ENCODE assay signal across 16 cellular contexts in genomic region chr5:109805472-109805871, GRCh38.
DNase-seq lines count a peak whose midpoint lies in the region; ATAC-seq and TF ChIP-seq lines count a peak whose summit lies in the region.
"Had no signal": no experiment of that assay in that cellular context is flagged by ENCODE, and none has a peak within 500 bp of the region (broad histone marks: within the 10 kb centered on the region; RNA-seq: fewer than 3 reads in every experiment).

No MANE protein-coding gene starts in this region.

- H3K9me3 ChIP-seq in ascending aorta (no peaks in the 10 kb centered on the region), right atrium auricular region (no peaks in the 10 kb centered on the region)

- ATAC-seq in GM18909 (IDR thresholded peaks at IDR 0.05; ENCODE audit: poor library complexity, unreplicated experiment) (peak; percentile 76), HG02759 (IDR thresholded peaks at IDR 0.05; ENCODE audit: unreplicated experiment) (peak; percentile 63), left lobe of liver (peak; percentile 77)
- ATAC-seq: activated T-cell treated with anti-CD3 and anti-CD28 coated beads, Interleukin-2, amount 50 U/mL, for 4 hours; effector memory CD8-positive, alpha-beta T cell; left colon; natural killer cell treated with Interleukin-12 subunit alpha and Interleukin-12 subunit beta and Interleukin-15 and Interleukin-18, amount 100 ng/mL, for 72 hours had no signal

- no peak for DNase-seq in ascending aorta (ENCODE audit: low spot score in 2 of 2)
- peak; percentile 47 for DNase-seq in left lobe of liver (ENCODE audit: low spot score)
- no peak for DNase-seq in right atrium auricular region (ENCODE audit: low spot score)
- DNase-seq in amygdala (lab: John Stamatoyannopoulos, UW), result no peak
- DNase-seq in HuH-7.5 (ENCODE audit: low spot score), result no peak
- DNase-seq in pons (ENCODE audit: low spot score), result no peak
- DNase-seq: activated CD4-positive, alpha-beta T cell treated with anti-CD3 and anti-CD28 coated beads for 4 hours; activated T-cell treated with anti-CD3 and anti-CD28 coated beads, Interleukin-2, amount 50 U/mL, for 4 hours; DMS53; effector memory CD8-positive, alpha-beta T cell; left colon; NCI-H1048; NCI-H226 had no signal

- H3K27ac ChIP-seq in ascending aorta (peak overlapping the region; percentile 14 to 33), right atrium auricular region (no peak overlapping the region)

- H3K4me3 ChIP-seq in ascending aorta, result no peak overlapping the region
- no peak overlapping the region for H3K4me3 ChIP-seq in right atrium auricular region

- intact Hi-C loops in ascending aorta (cut with DNase I), result no loop called here

- H3K4me1 ChIP-seq in ascending aorta, result peaks cover 0 to 6% of the 10 kb centered on the region in 2 donors
- H3K4me1 ChIP-seq in right atrium auricular region, result no peaks in the 10 kb centered on the region

- no peak for TF ChIP-seq CTCF in ascending aorta (IDR thresholded peaks at IDR 0.05)
- TF ChIP-seq CTCF in right atrium auricular region (IDR thresholded peaks at IDR 0.05), result no peak

- H3K27me3 ChIP-seq in ascending aorta (no peaks in the 10 kb centered on the region), right atrium auricular region (no peaks in the 10 kb centered on the region)

- H3K36me3 ChIP-seq in ascending aorta (peaks cover 3 to 24% of the 10 kb centered on the region in 2 donors), right atrium auricular region (no peaks in the 10 kb centered on the region)

Comparison
In these comparisons a context has a peak if more than half of its experiments do, and no peak if none do; other contexts are left out.
1. H3K27ac ChIP-seq: peak in ascending aorta (2 of 2); none in right atrium auricular region (0 of 2).
2. Peak in every context shown above with its lines, with median percentiles within 50 percentile points of each other: ATAC-seq.